ENCODE assay signal across 8 cellular contexts in genomic region chr15:50247819-50248650, GRCh38. TPM values are rescaled to one million over a fixed set of nuclear protein-coding genes. Genes with fewer than 3 reads are reported as not detected.
DNase-seq lines count a peak whose midpoint lies in the region; ATAC-seq, FAIRE-seq and TF ChIP-seq lines count a peak whose summit lies in the region.
"Had no signal": no experiment of that assay in that cellular context is flagged by ENCODE, and none has a peak within 500 bp of the region (broad histone marks: within the 10 kb centered on the region; RNA-seq: fewer than 3 reads in every experiment).

No MANE protein-coding gene starts in this region.

- peak overlapping the region in 1 of 2 experiments; percentile 65; a peak in 1 of 4 replicates for H3K9ac ChIP-seq in K562 (ENCODE audit: insufficient read depth in 1 of 2, low read depth in 2 of 2, low read length in 2 of 2)

- no peak for TF ChIP-seq RAD21 in K562 (CRISPR knock-in tag; conservative IDR thresholded peaks at IDR 0.05 in 1 of 2, IDR thresholded peaks at IDR 0.05 in 1 of 2)

- FAIRE-seq in K562 (lab: Jason Lieb, UNC): peak; percentile 54

- POLR2A ChIA-PET in K562 (lab: Yijun Ruan, JAX): interaction anchor here (0.8 to 4.7 kb wide), 3 partner anchors 12 to 163 kb away, joined by 3 to 28 read pairs (median 3); no protein-coding TSS in a partner anchor

- H3K9me3 ChIP-seq in K562 (replicated peaks; ENCODE audit: control insufficient read depth, insufficient read depth, low read depth, low read length): no peaks in the 10 kb centered on the region
- H3K9me3 ChIP-seq: left lung had no signal

- ATAC-seq in GM18870 (IDR thresholded peaks at IDR 0.05; ENCODE audit: unreplicated experiment): peak; percentile 97
- ATAC-seq in HG02870 (IDR thresholded peaks at IDR 0.05; ENCODE audit: unreplicated experiment): peak; percentile 95
- peak; percentile 75 for ATAC-seq in K562
- ATAC-seq: left lung had no signal

- no peaks in the 10 kb centered on the region for H3K36me3 ChIP-seq in K562 (ENCODE audit: control insufficient read depth, insufficient read depth, low read length)
- H3K36me3 ChIP-seq: left lung had no signal

- peak overlapping the region; percentile 17; the same call in 1 of the 2 replicates for H3K4me2 ChIP-seq in K562 (ENCODE audit: insufficient read depth, low read length)

- H2AFZ ChIP-seq in K562 (ENCODE audit: low read depth, low read length): peak overlapping the region; percentile 80

- 75% methylated on average over 14 of the region's 14 CpGs for WGBS in K562 (ENCODE audit: insufficient coverage, low coverage, missing lambda C conversion rate)

- DNase-seq in NOMO-1 treated with dmso at 0.1 percent for 144 hours (lab: John Stamatoyannopoulos, UW; ENCODE audit: unreplicated experiment) (peak; percentile 52), K562 (ENCODE audit: extremely low read depth in 1 of 4, low spot score in 3 of 4) (peak in 1 of 4 experiments; percentile 23), GM03348 (ENCODE audit: low spot score) (no peak), NCI-H187 treated with DMSO at 0.1 percent for 48 hours (lab: John Stamatoyannopoulos, UW) (no peak)
- peak; percentile 37 for DNase-seq in stimulated activated CD4-positive, alpha-beta T cell treated with anti-CD3 and anti-CD28 coated beads, Interleukin-12 subunit alpha, Interleukin-12 subunit beta, amount 100 ng/mL, for 4 hours

- H3K27me3 ChIP-seq in K562 (ENCODE audit: control insufficient read depth in 2 of 2, insufficient read depth in 2 of 2, low read length in 2 of 2): no peaks in the 10 kb centered on the region
- H3K27me3 ChIP-seq: left lung had no signal

- no peak overlapping the region for H3K27ac ChIP-seq in K562 (ENCODE audit: extremely low read depth, low read depth, low read length)

- CTCF ChIA-PET in K562 (lab: Yijun Ruan, JAX; ENCODE audit: low intra/inter-chr PET ratio): no interaction called here

- TF ChIP-seq CTCF in K562 (IDR thresholded peaks at IDR 0.05 in 2 of 3, conservative IDR thresholded peaks at IDR 0.05 in 1 of 3; ENCODE audit: insufficient read depth in 2 of 3, low read depth in 1 of 3, low read length in 3 of 3): no peak

- in situ Hi-C loops in K562 (cut with MboI): no loop called here

- no peak for TF ChIP-seq EP300 in K562 (IDR thresholded peaks at IDR 0.05; ENCODE audit: low read length)

- peaks cover 14 to 22% of the 10 kb centered on the region in 2 experiments for H3K4me1 ChIP-seq in K562 (replicated peaks in 1 of 2; ENCODE audit: control insufficient read depth in 2 of 2, insufficient read depth in 2 of 2, low read length in 2 of 2)

- no peaks in the 10 kb centered on the region for H3K9me1 ChIP-seq in K562 (ENCODE audit: control insufficient read depth, insufficient read depth, low read length)

- no peak overlapping the region for H3K4me3 ChIP-seq in K562
- H3K4me3 ChIP-seq: left lung had no signal

- TF ChIP-seq POLR2A in K562 (conservative IDR thresholded peaks at IDR 0.05): no peak

- no TSS peak for BruUV-seq in K562 (replicated peaks; lab: Mats Ljungman, UMichigan)

- no peaks in the 10 kb centered on the region for H3K79me2 ChIP-seq in K562 (ENCODE audit: control insufficient read depth, insufficient read depth, low read length)

- intact Hi-C loops in K562 (cut with micrococcal nuclease): no loop called here

- H4K20me1 ChIP-seq in K562 (replicated peaks; ENCODE audit: control insufficient read depth, insufficient read depth, low read length): no peaks in the 10 kb centered on the region

TF ChIP-seq in K562, 482 proteins besides CTCF, POLR2A, EP300 and RAD21 (continues in another document):
- TF ChIP-seq TEAD2 (tag; IDR thresholded peaks at IDR 0.05) (peak; percentile 21; the same call in 1 of the 2 replicates), CREB1 (IDR thresholded peaks at IDR 0.05) (no peak), CREB1 (CRISPR knock-in tag; IDR thresholded peaks at IDR 0.05) (no peak), SMARCC2 (IDR thresholded peaks at IDR 0.05; ENCODE audit: low read depth) (no peak), CREB5 (CRISPR knock-in tag; IDR thresholded peaks at IDR 0.05) (no peak), SLC30A9 (CRISPR knock-in tag; IDR thresholded peaks at IDR 0.05) (no peak), CC2D1A (IDR thresholded peaks at IDR 0.05) (no peak), ZKSCAN1 (IDR thresholded peaks at IDR 0.05; ENCODE audit: low read depth, low read length) (no peak), ETV1 (tag; conservative IDR thresholded peaks at IDR 0.05; ENCODE audit: low read depth) (no peak), SREBF1 (IDR thresholded peaks at IDR 0.05; ENCODE audit: borderline replicate concordance, low read depth, low read length) (no peak), HIVEP1 (CRISPR knock-in tag; IDR thresholded peaks at IDR 0.05) (0 out of 2 replicates have a peak, but pooled peaks have one; percentile 30), AFF4 (CRISPR knock-in tag; IDR thresholded peaks at IDR 0.05) (no peak), SNIP1 (IDR thresholded peaks at IDR 0.05; ENCODE audit: low read depth) (no peak), ZC3H8 (IDR thresholded peaks at IDR 0.05) (no peak), PML (IDR thresholded peaks at IDR 0.05; ENCODE audit: low read length) (no peak)
- TF ChIP-seq, protein P1, sequence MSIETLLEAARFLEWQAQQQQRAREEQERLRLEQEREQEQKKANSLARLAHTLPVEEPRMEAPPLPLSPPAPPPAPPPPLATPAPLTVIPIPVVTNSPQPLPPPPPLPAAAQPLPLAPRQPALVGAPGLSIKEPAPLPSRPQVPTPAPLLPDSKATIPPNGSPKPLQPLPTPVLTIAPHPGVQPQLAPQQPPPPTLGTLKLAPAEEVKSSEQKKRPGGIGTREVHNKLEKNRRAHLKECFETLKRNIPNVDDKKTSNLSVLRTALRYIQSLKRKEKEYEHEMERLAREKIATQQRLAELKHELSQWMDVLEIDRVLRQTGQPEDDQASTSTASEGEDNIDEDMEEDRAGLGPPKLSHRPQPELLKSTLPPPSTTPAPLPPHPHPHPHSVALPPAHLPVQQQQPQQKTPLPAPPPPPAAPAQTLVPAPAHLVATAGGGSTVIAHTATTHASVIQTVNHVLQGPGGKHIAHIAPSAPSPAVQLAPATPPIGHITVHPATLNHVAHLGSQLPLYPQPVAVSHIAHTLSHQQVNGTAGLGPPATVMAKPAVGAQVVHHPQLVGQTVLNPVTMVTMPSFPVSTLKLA (conservative IDR thresholded peaks at IDR 0.05): no peak

RNA-seq across cellular contexts. Expression of gene HDC, which starts 17.5 kb away (rescaled TPM):
- 0.65 TPM in 1 of 2 replicates, not detected in the other for total RNA-seq in K562 (2011; cell fraction: chromatin; rRNA removed; ENCODE audit: low replicate concordance)
- total RNA-seq in K562 (2011; cell fraction: nucleolus; rRNA removed): 0.13 TPM in 1 of 2 replicates, not detected in the other
- 0.31 and 0.37 TPM in 2 replicates for total RNA-seq in K562 (2011; cell fraction: nucleoplasm; rRNA removed)
- total RNA-seq in K562 (2014; rRNA removed) (0.37 and 2.0 TPM in 2 replicates), K562 (2014; rRNA removed; fragmentation: Illumina TruSeq; extraction: Trizol) (0.33 and 0.70 TPM in 2 replicates), K562 (2015; rRNA removed; fragmentation: Illumina TruSeq; extraction: Trizol) (4.3 and 5.3 TPM in 2 replicates), K562 (2021) (0.71 and 1.1 TPM in 2 replicates)
- polyA plus RNA-seq in K562 (2011; rRNA removed) (0.20 and 0.26 TPM in 2 replicates), K562 (2014; fragmentation: Illumina TruSeq; extraction: Trizol) (1.1 and 1.4 TPM in 2 replicates), K562 (2014; fragmentation: Nextera tagmentation; extraction: Ambion mirVana) (under 1 TPM; 0.69 to 0.99 TPM), K562 (2014; rRNA removed) (1.5 and 2.5 TPM in 2 replicates)
- 0.31 TPM in 1 of 2 replicates, not detected in the other for polyA plus RNA-seq in K562 (2011; cell fraction: cytosol; rRNA removed)
- polyA plus RNA-seq in K562 (2011; cell fraction: nucleus; rRNA removed): 0.91 and 1.6 TPM in 2 replicates
- polyA plus RNA-seq in K562 (2012): 4.9 and 5.5 TPM in 2 replicates
- polyA minus RNA-seq in K562 (2011; rRNA and poly(A)+ RNA removed): 0.21 TPM in 1 of 2 replicates, not detected in the other
- polyA minus RNA-seq in K562 (2011; cell fraction: cytosol; rRNA and poly(A)+ RNA removed): not detected in 2 replicates
- 0.11 and 0.13 TPM in 2 replicates for polyA minus RNA-seq in K562 (2011; cell fraction: nucleus; rRNA and poly(A)+ RNA removed)

Comparison
In these comparisons a context has a peak if more than half of its experiments do, and no peak if none do; other contexts are left out.
1. DNase-seq: peak in NOMO-1 treated with dmso at 0.1 percent for 144 hours (single experiment) and stimulated activated CD4-positive, alpha-beta T cell treated with anti-CD3 and anti-CD28 coated beads, Interleukin-12 subunit alpha, Interleukin-12 subunit beta, amount 100 ng/mL, for 4 hours (single experiment); none in GM03348 (single experiment) and NCI-H187 treated with DMSO at 0.1 percent for 48 hours (single experiment).
2. Peak in every context shown above with its lines, with median percentiles within 50 percentile points of each other: ATAC-seq.